ENCODE assay signal across 10 cellular contexts in the genomic region with DNA sequence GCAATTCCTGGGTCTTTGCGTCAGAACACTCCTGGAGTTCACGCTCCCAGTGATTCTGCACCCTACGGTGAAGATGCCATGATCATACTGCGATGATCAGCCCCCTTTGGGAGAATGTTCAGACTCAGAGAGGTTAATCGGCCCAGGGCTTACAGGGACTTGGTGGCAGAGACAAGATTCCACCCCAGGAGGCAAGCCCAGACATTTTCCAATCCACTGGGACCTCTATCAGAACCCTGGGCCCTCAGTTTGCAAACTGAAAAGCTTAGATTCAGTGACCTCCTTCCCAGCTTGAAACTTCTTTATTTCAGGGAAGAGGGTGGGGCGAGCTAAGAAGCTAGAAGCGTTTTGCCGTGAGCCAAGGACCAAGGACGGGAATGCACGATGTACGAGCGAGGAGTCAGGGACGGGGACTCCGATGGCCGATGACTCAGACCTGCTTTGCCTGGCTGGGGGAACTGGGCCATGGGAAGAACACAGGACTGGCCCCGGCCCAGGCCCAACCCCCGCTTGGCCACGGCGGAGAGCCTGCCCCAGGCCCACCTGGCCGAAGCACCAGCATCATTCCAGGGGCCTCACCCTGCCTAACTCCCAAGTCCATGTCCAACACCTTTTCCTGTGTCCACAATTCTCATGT. TPM values are rescaled to one million over a fixed set of nuclear protein-coding genes. Genes with fewer than 3 reads are reported as not detected.
DNase-seq lines count a peak whose midpoint lies in the region; ATAC-seq, FAIRE-seq and TF ChIP-seq lines count a peak whose summit lies in the region.
"Had no signal": no experiment of that assay in that cellular context is flagged by ENCODE, and none has a peak within 500 bp of the region (broad histone marks: within the 10 kb centered on the region; RNA-seq: fewer than 3 reads in every experiment).

No MANE protein-coding gene starts in this region.

- TF ChIP-seq EP300 in K562 (IDR thresholded peaks at IDR 0.05; ENCODE audit: low read length) = no peak

- intact Hi-C loops in HCT116 (cut with micrococcal nuclease) = no loop called here
- intact Hi-C loops in K562 (cut with micrococcal nuclease) = no loop called here

- H3K4me1 ChIP-seq in HCT116 (ENCODE audit: control insufficient read depth in 1 of 2, insufficient read depth in 2 of 2, low read length in 2 of 2) (peaks cover 38 to 73% of the 10 kb centered on the region in 2 experiments), K562 (replicated peaks in 1 of 2; ENCODE audit: control insufficient read depth in 2 of 2, insufficient read depth in 2 of 2, low read length in 2 of 2) (peaks cover 3 to 23% of the 10 kb centered on the region in 2 experiments; a peak in 4 of 5 replicates), keratinocyte (ENCODE audit: control insufficient read depth, extremely low read depth, insufficient read depth, low read length) (peaks cover 26% of the 10 kb centered on the region)
- peaks cover 19% of the 10 kb centered on the region for H3K4me1 ChIP-seq in effector memory CD4-positive, alpha-beta T cell (ENCODE audit: control insufficient read depth, insufficient read depth, low read length, poor library complexity, severe bottlenecking)

- H3K36me3 Mint-ChIP-seq in stimulated activated memory B cell treated with anti-CD40 and anti-IgM and Interleukin-4, amounts not matched to agents 10 μg/mL and 1 μg/mL and 100 μg/mL, for 72 hours = no peaks in the 10 kb centered on the region

- H4K20me1 ChIP-seq in HCT116 (ENCODE audit: insufficient read depth) = no peaks in the 10 kb centered on the region
- no peaks in the 10 kb centered on the region for H4K20me1 ChIP-seq in K562 (replicated peaks; ENCODE audit: control insufficient read depth, insufficient read depth, low read length)
- H4K20me1 ChIP-seq in keratinocyte (ENCODE audit: control insufficient read depth, extremely low read depth, insufficient read depth, low read length) = no peaks in the 10 kb centered on the region

- no peak overlapping the region for H2AFZ ChIP-seq in HCT116 (ENCODE audit: low read depth, low read length, poor library complexity, severe bottlenecking)
- peak overlapping the region; percentile 60 for H2AFZ ChIP-seq in K562 (ENCODE audit: low read depth, low read length)
- peak overlapping the region; percentile 54 for H2AFZ ChIP-seq in keratinocyte (ENCODE audit: control insufficient read depth, low read length)

- peak overlapping the region; percentile 72 for H3K4me2 ChIP-seq in HCT116 (ENCODE audit: low read length)
- H3K4me2 ChIP-seq in K562 (ENCODE audit: insufficient read depth, low read length) = no peak overlapping the region; the same call in 1 of the 2 replicates
- H3K4me2 ChIP-seq in keratinocyte (ENCODE audit: control insufficient read depth, extremely low read depth, insufficient read depth, low read depth, low read length) = peak overlapping the region; percentile 39

- peak; percentile 37 for ATAC-seq in HCT116
- ATAC-seq in K562 = no peak
- ATAC-seq in stimulated activated memory B cell treated with anti-CD40 and anti-IgM and Interleukin-4, amounts not matched to agents 10 μg/mL and 1 μg/mL and 100 μg/mL, for 72 hours = no peak
- ATAC-seq in GM21515 (IDR thresholded peaks at IDR 0.05; ENCODE audit: unreplicated experiment) = no peak

- WGBS in K562 (ENCODE audit: insufficient coverage, low coverage, missing lambda C conversion rate) = 49% methylated on average over 17 of the region's 20 CpGs

- no peaks in the 10 kb centered on the region for H3K27me3 Mint-ChIP-seq in stimulated activated memory B cell treated with anti-CD40 and anti-IgM and Interleukin-4, amounts not matched to agents 10 μg/mL and 1 μg/mL and 100 μg/mL, for 72 hours

- BruUV-seq in HCT116 (replicated peaks; lab: Mats Ljungman, UMichigan) = no TSS peak
- BruUV-seq in K562 (replicated peaks; lab: Mats Ljungman, UMichigan) = no TSS peak

- peak overlapping the region in 1 of 2 experiments; percentile 21; a peak in 1 of 4 replicates for H3K4me3 ChIP-seq in HCT116 (replicated peaks in 1 of 2; ENCODE audit: low read depth in 1 of 2, low read length in 2 of 2)
- H3K4me3 ChIP-seq in K562 = no peak overlapping the region
- H3K4me3 ChIP-seq in keratinocyte (ENCODE audit: control insufficient read depth in 2 of 3, extremely low read depth in 1 of 3, insufficient read depth in 2 of 3, low read depth in 1 of 3, low read length in 3 of 3) = no peak overlapping the region
- no peak overlapping the region for H3K4me3 ChIP-seq in effector memory CD4-positive, alpha-beta T cell (ENCODE audit: insufficient read depth, low read depth, low read length, poor library complexity, severe bottlenecking)

- H3K27ac ChIP-seq in HCT116 (ENCODE audit: low read depth, low read length) (peak overlapping the region; percentile 47), K562 (ENCODE audit: extremely low read depth, low read depth, low read length) (no peak overlapping the region), keratinocyte (ENCODE audit: control insufficient read depth, insufficient read depth, low read length) (no peak overlapping the region)
- no peak overlapping the region for H3K27ac ChIP-seq in effector memory CD4-positive, alpha-beta T cell (ENCODE audit: insufficient read depth, low read length, poor library complexity, severe bottlenecking)

- no peak for TF ChIP-seq RAD21 in HCT116 (IDR thresholded peaks at IDR 0.05; ENCODE audit: low read depth)
- no peak for TF ChIP-seq RAD21 in K562 (CRISPR knock-in tag; conservative IDR thresholded peaks at IDR 0.05 in 1 of 2, IDR thresholded peaks at IDR 0.05 in 1 of 2)

- H3K9ac ChIP-seq in HCT116 (ENCODE audit: low read length) = peak overlapping the region; percentile 48
- peak overlapping the region in 1 of 2 experiments; percentile 78; a peak in 1 of 4 replicates for H3K9ac ChIP-seq in K562 (ENCODE audit: insufficient read depth in 1 of 2, low read depth in 2 of 2, low read length in 2 of 2)
- peak overlapping the region; percentile 13 for H3K9ac ChIP-seq in keratinocyte (ENCODE audit: control insufficient read depth, extremely low read depth, insufficient read depth, low read length)

- H3K9me1 ChIP-seq in K562 (ENCODE audit: control insufficient read depth, insufficient read depth, low read length) = no peaks in the 10 kb centered on the region
- H3K9me1 ChIP-seq in keratinocyte (ENCODE audit: control insufficient read depth, extremely low read depth, insufficient read depth, low read length) = no peaks in the 10 kb centered on the region

- H3K9me2 ChIP-seq in HCT116 (ENCODE audit: insufficient read depth) = no peaks in the 10 kb centered on the region

- H3K27me3 ChIP-seq in HCT116 (ENCODE audit: insufficient read depth, low read length) (no peaks in the 10 kb centered on the region), K562 (ENCODE audit: control insufficient read depth in 2 of 2, insufficient read depth in 2 of 2, low read length in 2 of 2) (no peaks in the 10 kb centered on the region), keratinocyte (ENCODE audit: control insufficient read depth, extremely low read depth, insufficient read depth, low read length) (no peaks in the 10 kb centered on the region)
- no peaks in the 10 kb centered on the region for H3K27me3 ChIP-seq in effector memory CD4-positive, alpha-beta T cell (replicated peaks; ENCODE audit: control insufficient read depth, insufficient read depth, low read length, poor library complexity, severe bottlenecking)

- RAD21 ChIA-PET in HCT116 (lab: Charles Lee; ENCODE audit: low non-redundant PET in 1 of 2, low total read pairs in 2 of 2, uncharacterized antibody in 2 of 2, unreplicated experiment in 2 of 2) = no interaction called here

- POLR2A ChIA-PET in HCT116 (lab: Charles Lee) = interaction anchor here (0.6 to 1.5 kb wide), 5 partner anchors 10 to 34 kb away, joined by 3 to 8 read pairs (median 4); no protein-coding TSS in a partner anchor
- POLR2A ChIA-PET in K562 (lab: Yijun Ruan, JAX) = interaction anchor here (0.6 to 1.3 kb wide), 2 partner anchors 10 to 65 kb away, joined by 3 read pairs; no protein-coding TSS in a partner anchor

- H3K9me3 ChIP-seq in HCT116 (ENCODE audit: control insufficient read depth in 1 of 2, insufficient read depth in 1 of 2, low read depth in 1 of 2, low read length in 2 of 2) = no peaks in the 10 kb centered on the region
- H3K9me3 ChIP-seq in K562 (replicated peaks; ENCODE audit: control insufficient read depth, insufficient read depth, low read depth, low read length) = no peaks in the 10 kb centered on the region
- no peaks in the 10 kb centered on the region for H3K9me3 ChIP-seq in keratinocyte (ENCODE audit: control insufficient read depth, low read depth, low read length)
- H3K9me3 ChIP-seq in effector memory CD4-positive, alpha-beta T cell (ENCODE audit: control insufficient read depth, low read length) = no peaks in the 10 kb centered on the region

- CTCF ChIA-PET in HCT116 (lab: Charles Lee) (interaction anchor here (1.1 to 2.6 kb wide), 3 partner anchors 9 to 36 kb away, joined by 5 to 12 read pairs (median 6); no protein-coding TSS in a partner anchor), K562 (lab: Yijun Ruan, JAX; ENCODE audit: low intra/inter-chr PET ratio) (interaction anchor here (0.6 kb wide), 1 partner anchor 46 kb away, joined by 4 read pairs; no protein-coding TSS in a partner anchor)

- H3K27ac Mint-ChIP-seq in stimulated activated memory B cell treated with anti-CD40 and anti-IgM and Interleukin-4, amounts not matched to agents 10 μg/mL and 1 μg/mL and 100 μg/mL, for 72 hours = peak overlapping the region; percentile 77

- peaks cover 28% of the 10 kb centered on the region for H3K4me1 Mint-ChIP-seq in stimulated activated memory B cell treated with anti-CD40 and anti-IgM and Interleukin-4, amounts not matched to agents 10 μg/mL and 1 μg/mL and 100 μg/mL, for 72 hours

- in situ Hi-C loops in K562 (cut with MboI) = no loop called here

- DNase-seq in HCT116 (ENCODE audit: low read depth, low spot score) (no peak), K562 (ENCODE audit: extremely low read depth in 1 of 4, low spot score in 3 of 4) (peak in 1 of 4 experiments; percentile 36), keratinocyte (ENCODE audit: low read depth, low spot score) (no peak), SW480 (ENCODE audit: low spot score) (no peak), cerebellar nuclear complex (lab: John Stamatoyannopoulos, UW) (no peak)
- DNase-seq in effector memory CD4-positive, alpha-beta T cell = no peak

- no peak overlapping the region for H3K4me3 Mint-ChIP-seq in stimulated activated memory B cell treated with anti-CD40 and anti-IgM and Interleukin-4, amounts not matched to agents 10 μg/mL and 1 μg/mL and 100 μg/mL, for 72 hours

- H3K9me3 Mint-ChIP-seq in stimulated activated memory B cell treated with anti-CD40 and anti-IgM and Interleukin-4, amounts not matched to agents 10 μg/mL and 1 μg/mL and 100 μg/mL, for 72 hours = no peaks in the 10 kb centered on the region

- H3K36me3 ChIP-seq in HCT116 (ENCODE audit: control insufficient read depth in 1 of 2, insufficient read depth in 2 of 2, low read length in 2 of 2) (no peaks in the 10 kb centered on the region), K562 (ENCODE audit: control insufficient read depth, insufficient read depth, low read length) (no peaks in the 10 kb centered on the region), keratinocyte (ENCODE audit: control insufficient read depth in 2 of 2, extremely low read depth in 1 of 2, insufficient read depth in 2 of 2, low read length in 2 of 2) (no peaks in the 10 kb centered on the region)
- no peaks in the 10 kb centered on the region for H3K36me3 ChIP-seq in effector memory CD4-positive, alpha-beta T cell (ENCODE audit: control insufficient read depth, insufficient read depth, low read length)

- no peaks in the 10 kb centered on the region for H3K79me2 ChIP-seq in HCT116 (ENCODE audit: insufficient read depth, low read length)
- H3K79me2 ChIP-seq in K562 (ENCODE audit: control insufficient read depth, insufficient read depth, low read length) = no peaks in the 10 kb centered on the region
- H3K79me2 ChIP-seq in keratinocyte (ENCODE audit: control insufficient read depth, insufficient read depth, low read length) = no peaks in the 10 kb centered on the region

- dilution Hi-C loops in keratinocyte (cut with MboI; ENCODE audit: extremely low pct_ligation_motif_present, low sequenced_read_pairs) = no loop called here

- TF ChIP-seq CTCF in HCT116 (IDR thresholded peaks at IDR 0.05 in 2 of 3, conservative IDR thresholded peaks at IDR 0.05 in 1 of 3; ENCODE audit: borderline replicate concordance in 1 of 3, insufficient read depth in 1 of 3, low read depth in 2 of 3, low read length in 2 of 3) (no peak), K562 (IDR thresholded peaks at IDR 0.05 in 2 of 3, conservative IDR thresholded peaks at IDR 0.05 in 1 of 3; ENCODE audit: insufficient read depth in 2 of 3, low read depth in 1 of 3, low read length in 3 of 3) (no peak), keratinocyte (optimal IDR thresholded peaks at IDR 0.05 in 1 of 3, IDR thresholded peaks at IDR 0.05 in 1 of 3, conservative IDR thresholded peaks at IDR 0.05 in 1 of 3; ENCODE audit: extremely low read depth in 1 of 3, insufficient read depth in 2 of 3, low read length in 3 of 3) (no peak)

- FAIRE-seq in K562 (lab: Jason Lieb, UNC) = no peak
- no peak for FAIRE-seq in keratinocyte (lab: Jason Lieb, UNC)
- FAIRE-seq: colon, GM18507 had no signal

- TF ChIP-seq POLR2A in HCT116 (IDR thresholded peaks at IDR 0.05; ENCODE audit: borderline replicate concordance, extremely low read depth, insufficient read depth, insufficient read length) = no peak
- no peak for TF ChIP-seq POLR2A in K562 (conservative IDR thresholded peaks at IDR 0.05)

RNA-seq across cellular contexts. Expression of gene SOCS3, which starts 34.7 kb away (rescaled TPM):
- 26.7 TPM for total RNA-seq in HCT116 (2021; ENCODE audit: unreplicated experiment)
- polyA plus RNA-seq in HCT116 (2012) = 23.7 and 28.3 TPM in 2 replicates
- 20.8 and 58.5 TPM in 2 replicates for total RNA-seq in K562 (2011; cell fraction: chromatin; rRNA removed; ENCODE audit: low replicate concordance)
- total RNA-seq in K562 (2011; cell fraction: nucleolus; rRNA removed) = 62.9 and 64.2 TPM in 2 replicates
- total RNA-seq in K562 (2011; cell fraction: nucleoplasm; rRNA removed) = 32.2 and 39.5 TPM in 2 replicates
- 37.3 and 38.9 TPM in 2 replicates for total RNA-seq in K562 (2014; rRNA removed)
- 13.7 and 14.4 TPM in 2 replicates for total RNA-seq in K562 (2014; rRNA removed; fragmentation: Illumina TruSeq; extraction: Trizol)
- 10.9 and 12.3 TPM in 2 replicates for total RNA-seq in K562 (2015; rRNA removed; fragmentation: Illumina TruSeq; extraction: Trizol)
- total RNA-seq in K562 (2021) = 30.7 and 36.8 TPM in 2 replicates
- polyA plus RNA-seq in K562 (2011; rRNA removed) = 12.7 and 17.9 TPM in 2 replicates
- polyA plus RNA-seq in K562 (2011; cell fraction: cytosol; rRNA removed) = 12.3 and 31.5 TPM in 2 replicates
- polyA plus RNA-seq in K562 (2011; cell fraction: nucleus; rRNA removed) = 26.9 and 59.7 TPM in 2 replicates
- 8.8 and 9.6 TPM in 2 replicates for polyA plus RNA-seq in K562 (2012)
- polyA plus RNA-seq in K562 (2014; fragmentation: Illumina TruSeq; extraction: Trizol) = 12.5 and 19.4 TPM in 2 replicates
- under 1 TPM; 0.56 to 0.92 TPM for polyA plus RNA-seq in K562 (2014; fragmentation: Nextera tagmentation; extraction: Ambion mirVana)
- 17.5 and 21.9 TPM in 2 replicates for polyA plus RNA-seq in K562 (2014; rRNA removed)
- polyA minus RNA-seq in K562 (2011; rRNA and poly(A)+ RNA removed) = 12.4 and 23.2 TPM in 2 replicates
- polyA minus RNA-seq in K562 (2011; cell fraction: cytosol; rRNA and poly(A)+ RNA removed) = 22.2 and 30.9 TPM in 2 replicates
- 23.3 and 27.7 TPM in 2 replicates for polyA minus RNA-seq in K562 (2011; cell fraction: nucleus; rRNA and poly(A)+ RNA removed)
- polyA plus RNA-seq in keratinocyte = 2.7 to 16.5 TPM (median 9.4 TPM) in 3 replicates
- 0.62 TPM for polyA plus RNA-seq in keratinocyte (2011; ENCODE audit: low read depth)
- 5.3 and 9.8 TPM in 2 replicates for polyA plus RNA-seq in keratinocyte (2011; cell fraction: cytosol; rRNA removed)
- polyA plus RNA-seq in keratinocyte (2011; cell fraction: nucleus; rRNA removed) = 42.9 and 46.8 TPM in 2 replicates
- 1.8 and 2.4 TPM in 2 replicates for polyA plus RNA-seq in keratinocyte (2012; ENCODE audit: low replicate concordance)
- polyA minus RNA-seq in keratinocyte = 2.3 to 8.1 TPM (median 4.7 TPM) in 3 replicates
- 13.0 TPM for polyA minus RNA-seq in keratinocyte (2011; cell fraction: cytosol; rRNA and poly(A)+ RNA removed)
- 28.2 and 31.1 TPM in 2 replicates for polyA minus RNA-seq in keratinocyte (2011; cell fraction: nucleus; rRNA and poly(A)+ RNA removed)

RNA-seq across cellular contexts. Expression of gene PGS1, which starts 53.3 kb away (rescaled TPM):
- total RNA-seq in HCT116 (2021; ENCODE audit: unreplicated experiment) (44.4 TPM), K562 (2014; rRNA removed) (24.0 and 33.4 TPM in 2 replicates), K562 (2014; rRNA removed; fragmentation: Illumina TruSeq; extraction: Trizol) (10.7 and 14.0 TPM in 2 replicates), K562 (2015; rRNA removed; fragmentation: Illumina TruSeq; extraction: Trizol) (16.9 and 20.3 TPM in 2 replicates), K562 (2021) (33.5 and 38.4 TPM in 2 replicates)
- polyA plus RNA-seq in HCT116 (2012) = 27.4 and 29.1 TPM in 2 replicates
- 72.8 and 169 TPM in 2 replicates for total RNA-seq in K562 (2011; cell fraction: chromatin; rRNA removed; ENCODE audit: low replicate concordance)
- 88.1 and 96.7 TPM in 2 replicates for total RNA-seq in K562 (2011; cell fraction: nucleolus; rRNA removed)
- 70.5 and 71.8 TPM in 2 replicates for total RNA-seq in K562 (2011; cell fraction: nucleoplasm; rRNA removed)
- polyA plus RNA-seq in K562 (2011; rRNA removed) (39.4 and 43.6 TPM in 2 replicates), K562 (2014; fragmentation: Illumina TruSeq; extraction: Trizol) (22.3 and 27.0 TPM in 2 replicates), K562 (2014; fragmentation: Nextera tagmentation; extraction: Ambion mirVana) (1 to 10 TPM; 1.3 to 1.8 TPM), K562 (2014; rRNA removed) (29.7 and 36.0 TPM in 2 replicates), keratinocyte (18.4 to 21.1 TPM (median 19.6 TPM) in 3 replicates)
- 36.4 and 45.7 TPM in 2 replicates for polyA plus RNA-seq in K562 (2011; cell fraction: cytosol; rRNA removed)
- polyA plus RNA-seq in K562 (2011; cell fraction: nucleus; rRNA removed) = 113 and 149 TPM in 2 replicates
- polyA plus RNA-seq in K562 (2012) = 24.6 and 37.9 TPM in 2 replicates
- polyA minus RNA-seq in K562 (2011; rRNA and poly(A)+ RNA removed) = 23.3 and 26.9 TPM in 2 replicates
- polyA minus RNA-seq in K562 (2011; cell fraction: cytosol; rRNA and poly(A)+ RNA removed) = 30.8 and 30.9 TPM in 2 replicates
- polyA minus RNA-seq in K562 (2011; cell fraction: nucleus; rRNA and poly(A)+ RNA removed) = 40.8 and 57.1 TPM in 2 replicates
- 4.4 TPM for polyA plus RNA-seq in keratinocyte (2011; ENCODE audit: low read depth)
- polyA plus RNA-seq in keratinocyte (2011; cell fraction: cytosol; rRNA removed) = 9.7 and 12.4 TPM in 2 replicates
- polyA plus RNA-seq in keratinocyte (2011; cell fraction: nucleus; rRNA removed) = 57.5 and 59.6 TPM in 2 replicates
- polyA plus RNA-seq in keratinocyte (2012; ENCODE audit: low replicate concordance) = 13.5 TPM in 2 replicates
- 19.8 to 30.5 TPM (median 23.7 TPM) in 3 replicates for polyA minus RNA-seq in keratinocyte
- 16.9 TPM for polyA minus RNA-seq in keratinocyte (2011; cell fraction: cytosol; rRNA and poly(A)+ RNA removed)
- polyA minus RNA-seq in keratinocyte (2011; cell fraction: nucleus; rRNA and poly(A)+ RNA removed) = 21.7 and 29.6 TPM in 2 replicates

Comparison
In these comparisons a context has a peak if more than half of its experiments do, and no peak if none do; other contexts are left out.
1. Of the 22 proteins assayed by ChIP-seq in both K562 and HCT116: peak only in K562: none; only in HCT116: POLR2AphosphoS5; in both: none; in neither: 19; mixed calls (peak in some experiments, not most) for 2.